21 cellular contexts compared by ENCODE assay signal in genomic region chr1:100969336-100969735, GRCh38. TPM values are rescaled to one million over a fixed set of nuclear protein-coding genes. Genes with fewer than 3 reads are reported as not detected.
DNase-seq lines count a peak whose midpoint lies in the region; ATAC-seq, FAIRE-seq and TF ChIP-seq lines count a peak whose summit lies in the region.
"Had no signal": no experiment of that assay in that cellular context is flagged by ENCODE, and none has a peak within 500 bp of the region (broad histone marks: within the 10 kb centered on the region; RNA-seq: fewer than 3 reads in every experiment).

No MANE protein-coding gene starts in this region.

- dilution Hi-C loops in keratinocyte (cut with MboI; ENCODE audit: extremely low pct_ligation_motif_present, low sequenced_read_pairs): no loop called here

- DNase-seq in cardiac muscle cell (ENCODE audit: low read depth in 1 of 2, low spot score in 1 of 2) (no peak), Right ventricle myocardium inferior (ENCODE audit: missing footprints) (no peak), keratinocyte (ENCODE audit: low read depth, low spot score) (no peak), GF-D8 (lab: John Stamatoyannopoulos, UW) (no peak), sigmoid colon (no peak)
- no peak for DNase-seq in naive thymus-derived CD8-positive, alpha-beta T cell
- DNase-seq: DMS53, GOT3, HFFc6, KBM-7, MG63, NCI-H2029, NCI-H446 treated with DMSO at 0.1 percent for 48 hours, NCI-H526, RPMI8226, SHP77 had no signal

- no peaks in the 10 kb centered on the region for H4K20me1 ChIP-seq in keratinocyte (ENCODE audit: control insufficient read depth, extremely low read depth, insufficient read depth, low read length)

- H3K4me1 Mint-ChIP-seq in naive thymus-derived CD8-positive, alpha-beta T cell: peaks cover 19 to 54% (median 45%) of the 10 kb centered on the region in 4 donors
- H3K4me1 Mint-ChIP-seq: CD14-positive monocyte had no signal

- no peaks in the 10 kb centered on the region for H3K27me3 ChIP-seq in cardiac muscle cell
- no peaks in the 10 kb centered on the region for H3K27me3 ChIP-seq in keratinocyte (ENCODE audit: control insufficient read depth, extremely low read depth, insufficient read depth, low read length)
- no peaks in the 10 kb centered on the region for H3K27me3 ChIP-seq in sigmoid colon
- H3K27me3 ChIP-seq: MG63 had no signal

- peak overlapping the region; percentile 41 for H3K27ac ChIP-seq in cardiac muscle cell
- no peak overlapping the region for H3K27ac ChIP-seq in keratinocyte (ENCODE audit: control insufficient read depth, insufficient read depth, low read length)
- H3K27ac ChIP-seq in sigmoid colon: no peak overlapping the region
- H3K27ac ChIP-seq: 22Rv1 had no signal

- no peaks in the 10 kb centered on the region for H3K9me1 ChIP-seq in keratinocyte (ENCODE audit: control insufficient read depth, extremely low read depth, insufficient read depth, low read length)

- ATAC-seq in Right ventricle myocardium inferior: no peak
- ATAC-seq in naive thymus-derived CD8-positive, alpha-beta T cell: no peak
- no peak for ATAC-seq in GM18861 (IDR thresholded peaks at IDR 0.05; ENCODE audit: unreplicated experiment)

- H3K27ac Mint-ChIP-seq in naive thymus-derived CD8-positive, alpha-beta T cell: peak overlapping the region in 8 of 10 donors; percentile 12 to 63 (median 27)
- H3K27ac Mint-ChIP-seq: B cell, HFFc6 had no signal

- no peaks in the 10 kb centered on the region for H3K27me3 Mint-ChIP-seq in naive thymus-derived CD8-positive, alpha-beta T cell
- H3K27me3 Mint-ChIP-seq: B cell had no signal

- WGBS in sigmoid colon, 2 donors: 79 to 93% methylated on average over 2 of the region's 2 CpGs

- no peak for TF ChIP-seq EP300 in sigmoid colon (IDR thresholded peaks at IDR 0.05)

- no peak overlapping the region for H3K9ac ChIP-seq in keratinocyte (ENCODE audit: control insufficient read depth, extremely low read depth, insufficient read depth, low read length)

- H3K9me3 ChIP-seq in cardiac muscle cell (ENCODE audit: low read depth): no peaks in the 10 kb centered on the region
- H3K9me3 ChIP-seq in keratinocyte (ENCODE audit: control insufficient read depth, low read depth, low read length): no peaks in the 10 kb centered on the region
- no peaks in the 10 kb centered on the region for H3K9me3 ChIP-seq in sigmoid colon
- H3K9me3 ChIP-seq: HAP-1, MG63 had no signal

- peaks cover 13% of the 10 kb centered on the region for H3K36me3 ChIP-seq in cardiac muscle cell
- peaks cover 6 to 8% of the 10 kb centered on the region in 2 experiments for H3K36me3 ChIP-seq in keratinocyte (ENCODE audit: control insufficient read depth in 2 of 2, extremely low read depth in 1 of 2, insufficient read depth in 2 of 2, low read length in 2 of 2)
- H3K36me3 ChIP-seq in sigmoid colon: peaks cover 3 to 24% (median 8%) of the 10 kb centered on the region in 4 donors

- no peak overlapping the region for H3K4me2 ChIP-seq in keratinocyte (ENCODE audit: control insufficient read depth, extremely low read depth, insufficient read depth, low read depth, low read length)

- no peak for TF ChIP-seq POLR2A in sigmoid colon (IDR thresholded peaks at IDR 0.05)

- intact Hi-C loops in Right ventricle myocardium inferior (cut with DNase I) (no loop called here), sigmoid colon (cut with DNase I) (no loop called here)

- peak; percentile 9 for FAIRE-seq in keratinocyte (lab: Jason Lieb, UNC)

- H3K4me1 ChIP-seq in cardiac muscle cell (ENCODE audit: low read depth) (peaks cover 28% of the 10 kb centered on the region), keratinocyte (ENCODE audit: control insufficient read depth, extremely low read depth, insufficient read depth, low read length) (no peaks in the 10 kb centered on the region), sigmoid colon (no peaks in the 10 kb centered on the region)

- no peak overlapping the region for H3K4me3 Mint-ChIP-seq in naive thymus-derived CD8-positive, alpha-beta T cell
- H3K4me3 Mint-ChIP-seq: B cell, CD14-positive monocyte, HFFc6 had no signal

- H3K9me3 Mint-ChIP-seq in naive thymus-derived CD8-positive, alpha-beta T cell: peaks cover 0 to 1% (median 0%) of the 10 kb centered on the region in 9 donors
- H3K9me3 Mint-ChIP-seq: CD14-positive monocyte, HFFc6 had no signal

- H3K4me3 ChIP-seq in cardiac muscle cell: no peak overlapping the region
- no peak overlapping the region for H3K4me3 ChIP-seq in keratinocyte (ENCODE audit: control insufficient read depth in 2 of 3, extremely low read depth in 1 of 3, insufficient read depth in 2 of 3, low read depth in 1 of 3, low read length in 3 of 3)
- no peak overlapping the region for H3K4me3 ChIP-seq in sigmoid colon
- H3K4me3 ChIP-seq: HAP-1, MG63 had no signal

- H3K79me2 ChIP-seq in keratinocyte (ENCODE audit: control insufficient read depth, insufficient read depth, low read length): no peaks in the 10 kb centered on the region

- POLR2A ChIA-PET in naive thymus-derived CD8-positive, alpha-beta T cell (lab: Charles Lee): interaction anchor here (1.0 to 1.1 kb wide), 3 partner anchors 9 to 34 kb away, joined by 3 to 9 read pairs (median 3); no protein-coding TSS in a partner anchor

- H2AFZ ChIP-seq in keratinocyte (ENCODE audit: control insufficient read depth, low read length): no peak overlapping the region

- TF ChIP-seq CTCF in cardiac muscle cell (IDR thresholded peaks at IDR 0.05; ENCODE audit: low read depth, low read length) (no peak), keratinocyte (optimal IDR thresholded peaks at IDR 0.05 in 1 of 3, IDR thresholded peaks at IDR 0.05 in 1 of 3, conservative IDR thresholded peaks at IDR 0.05 in 1 of 3; ENCODE audit: extremely low read depth in 1 of 3, insufficient read depth in 2 of 3, low read length in 3 of 3) (no peak), sigmoid colon (IDR thresholded peaks at IDR 0.05) (no peak)

- H3K36me3 Mint-ChIP-seq in naive thymus-derived CD8-positive, alpha-beta T cell: peaks cover 15 to 54% (median 42%) of the 10 kb centered on the region in 3 donors

RNA-seq across cellular contexts. Expression of gene DPH5, which starts 56.2 kb away (rescaled TPM):
- total RNA-seq in cardiac muscle cell (20.3 and 35.8 TPM in 2 replicates), Right ventricle myocardium inferior (35.4 TPM), sigmoid colon (10 to 100 TPM; 24.5 to 38.5 (median 33.7) TPM)
- polyA plus RNA-seq in cardiac muscle cell (39.2 and 43.6 TPM in 2 replicates), keratinocyte (45.1 to 98.0 TPM (median 67.2 TPM) in 3 replicates), sigmoid colon (10 to 100 TPM; 23.1 to 31.0 (median 28.2) TPM)
- polyA plus RNA-seq in keratinocyte (2011; ENCODE audit: low read depth): 43.0 TPM
- 50.9 and 90.1 TPM in 2 replicates for polyA plus RNA-seq in keratinocyte (2011; cell fraction: cytosol; rRNA removed)
- polyA plus RNA-seq in keratinocyte (2011; cell fraction: nucleus; rRNA removed): 51.1 and 54.9 TPM in 2 replicates
- polyA plus RNA-seq in keratinocyte (2012; ENCODE audit: low replicate concordance): 29.5 and 32.1 TPM in 2 replicates
- 6.5 to 31.0 TPM (median 16.5 TPM) in 3 replicates for polyA minus RNA-seq in keratinocyte
- 13.2 TPM for polyA minus RNA-seq in keratinocyte (2011; cell fraction: cytosol; rRNA and poly(A)+ RNA removed)
- polyA minus RNA-seq in keratinocyte (2011; cell fraction: nucleus; rRNA and poly(A)+ RNA removed): 9.0 and 21.9 TPM in 2 replicates
- total RNA-seq in naive thymus-derived CD8-positive, alpha-beta T cell: 10 to 100 TPM; 60.5 to 64.7 TPM
- 10 to 100 TPM; 41.8 to 62.4 (median 59.9) TPM for polyA plus RNA-seq in naive thymus-derived CD8-positive, alpha-beta T cell
